ENCODE assay signal across 1 cellular context in the genomic region with DNA sequence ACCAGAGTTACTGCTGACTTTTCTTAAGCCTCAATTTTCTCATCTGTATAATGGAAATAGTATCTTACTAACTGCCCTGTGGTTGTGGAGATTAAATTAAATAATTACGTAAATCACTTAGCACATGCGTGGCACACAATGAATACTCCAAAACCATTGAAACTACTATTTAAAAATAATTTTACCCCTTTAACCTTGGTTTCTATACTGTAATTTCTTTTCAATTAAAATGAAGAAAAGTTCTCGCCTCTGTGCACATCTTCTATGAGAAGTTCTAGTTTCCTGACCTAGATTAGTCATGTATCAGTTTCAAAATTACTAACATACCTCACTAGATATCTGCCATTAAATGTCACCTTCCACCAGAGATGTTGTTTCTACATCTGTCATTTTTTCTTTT.
TF ChIP-seq lines count a peak whose summit lies in the region.

No MANE protein-coding gene starts in this region.

TF ChIP-seq in WTC11, 78 proteins besides CTCF, POLR2A, EP300 and RAD21 (continued from another document):
- TF ChIP-seq, protein P1, sequence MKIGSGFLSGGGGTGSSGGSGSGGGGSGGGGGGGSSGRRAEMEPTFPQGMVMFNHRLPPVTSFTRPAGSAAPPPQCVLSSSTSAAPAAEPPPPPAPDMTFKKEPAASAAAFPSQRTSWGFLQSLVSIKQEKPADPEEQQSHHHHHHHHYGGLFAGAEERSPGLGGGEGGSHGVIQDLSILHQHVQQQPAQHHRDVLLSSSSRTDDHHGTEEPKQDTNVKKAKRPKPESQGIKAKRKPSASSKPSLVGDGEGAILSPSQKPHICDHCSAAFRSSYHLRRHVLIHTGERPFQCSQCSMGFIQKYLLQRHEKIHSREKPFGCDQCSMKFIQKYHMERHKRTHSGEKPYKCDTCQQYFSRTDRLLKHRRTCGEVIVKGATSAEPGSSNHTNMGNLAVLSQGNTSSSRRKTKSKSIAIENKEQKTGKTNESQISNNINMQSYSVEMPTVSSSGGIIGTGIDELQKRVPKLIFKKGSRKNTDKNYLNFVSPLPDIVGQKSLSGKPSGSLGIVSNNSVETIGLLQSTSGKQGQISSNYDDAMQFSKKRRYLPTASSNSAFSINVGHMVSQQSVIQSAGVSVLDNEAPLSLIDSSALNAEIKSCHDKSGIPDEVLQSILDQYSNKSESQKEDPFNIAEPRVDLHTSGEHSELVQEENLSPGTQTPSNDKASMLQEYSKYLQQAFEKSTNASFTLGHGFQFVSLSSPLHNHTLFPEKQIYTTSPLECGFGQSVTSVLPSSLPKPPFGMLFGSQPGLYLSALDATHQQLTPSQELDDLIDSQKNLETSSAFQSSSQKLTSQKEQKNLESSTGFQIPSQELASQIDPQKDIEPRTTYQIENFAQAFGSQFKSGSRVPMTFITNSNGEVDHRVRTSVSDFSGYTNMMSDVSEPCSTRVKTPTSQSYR (CRISPR knock-in tag; IDR thresholded peaks at IDR 0.05): no peak
- TF ChIP-seq RELA (CRISPR knock-in tag; IDR thresholded peaks at IDR 0.05; ENCODE audit: borderline replicate concordance) (no peak), GABPB1 (CRISPR knock-in tag; IDR thresholded peaks at IDR 0.05) (no peak), CREB1 (CRISPR knock-in tag; IDR thresholded peaks at IDR 0.05) (no peak), ETV6 (CRISPR knock-in tag; IDR thresholded peaks at IDR 0.05) (no peak)
- TF ChIP-seq, protein P2, sequence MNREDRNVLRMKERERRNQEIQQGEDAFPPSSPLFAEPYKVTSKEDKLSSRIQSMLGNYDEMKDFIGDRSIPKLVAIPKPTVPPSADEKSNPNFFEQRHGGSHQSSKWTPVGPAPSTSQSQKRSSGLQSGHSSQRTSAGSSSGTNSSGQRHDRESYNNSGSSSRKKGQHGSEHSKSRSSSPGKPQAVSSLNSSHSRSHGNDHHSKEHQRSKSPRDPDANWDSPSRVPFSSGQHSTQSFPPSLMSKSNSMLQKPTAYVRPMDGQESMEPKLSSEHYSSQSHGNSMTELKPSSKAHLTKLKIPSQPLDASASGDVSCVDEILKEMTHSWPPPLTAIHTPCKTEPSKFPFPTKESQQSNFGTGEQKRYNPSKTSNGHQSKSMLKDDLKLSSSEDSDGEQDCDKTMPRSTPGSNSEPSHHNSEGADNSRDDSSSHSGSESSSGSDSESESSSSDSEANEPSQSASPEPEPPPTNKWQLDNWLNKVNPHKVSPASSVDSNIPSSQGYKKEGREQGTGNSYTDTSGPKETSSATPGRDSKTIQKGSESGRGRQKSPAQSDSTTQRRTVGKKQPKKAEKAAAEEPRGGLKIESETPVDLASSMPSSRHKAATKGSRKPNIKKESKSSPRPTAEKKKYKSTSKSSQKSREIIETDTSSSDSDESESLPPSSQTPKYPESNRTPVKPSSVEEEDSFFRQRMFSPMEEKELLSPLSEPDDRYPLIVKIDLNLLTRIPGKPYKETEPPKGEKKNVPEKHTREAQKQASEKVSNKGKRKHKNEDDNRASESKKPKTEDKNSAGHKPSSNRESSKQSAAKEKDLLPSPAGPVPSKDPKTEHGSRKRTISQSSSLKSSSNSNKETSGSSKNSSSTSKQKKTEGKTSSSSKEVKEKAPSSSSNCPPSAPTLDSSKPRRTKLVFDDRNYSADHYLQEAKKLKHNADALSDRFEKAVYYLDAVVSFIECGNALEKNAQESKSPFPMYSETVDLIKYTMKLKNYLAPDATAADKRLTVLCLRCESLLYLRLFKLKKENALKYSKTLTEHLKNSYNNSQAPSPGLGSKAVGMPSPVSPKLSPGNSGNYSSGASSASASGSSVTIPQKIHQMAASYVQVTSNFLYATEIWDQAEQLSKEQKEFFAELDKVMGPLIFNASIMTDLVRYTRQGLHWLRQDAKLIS (CRISPR knock-in tag; IDR thresholded peaks at IDR 0.05; ENCODE audit: borderline replicate concordance): no peak
- TF ChIP-seq, protein P3, sequence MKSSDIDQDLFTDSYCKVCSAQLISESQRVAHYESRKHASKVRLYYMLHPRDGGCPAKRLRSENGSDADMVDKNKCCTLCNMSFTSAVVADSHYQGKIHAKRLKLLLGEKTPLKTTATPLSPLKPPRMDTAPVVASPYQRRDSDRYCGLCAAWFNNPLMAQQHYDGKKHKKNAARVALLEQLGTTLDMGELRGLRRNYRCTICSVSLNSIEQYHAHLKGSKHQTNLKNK (CRISPR knock-in tag; IDR thresholded peaks at IDR 0.05): no peak
- TF ChIP-seq, protein P4, sequence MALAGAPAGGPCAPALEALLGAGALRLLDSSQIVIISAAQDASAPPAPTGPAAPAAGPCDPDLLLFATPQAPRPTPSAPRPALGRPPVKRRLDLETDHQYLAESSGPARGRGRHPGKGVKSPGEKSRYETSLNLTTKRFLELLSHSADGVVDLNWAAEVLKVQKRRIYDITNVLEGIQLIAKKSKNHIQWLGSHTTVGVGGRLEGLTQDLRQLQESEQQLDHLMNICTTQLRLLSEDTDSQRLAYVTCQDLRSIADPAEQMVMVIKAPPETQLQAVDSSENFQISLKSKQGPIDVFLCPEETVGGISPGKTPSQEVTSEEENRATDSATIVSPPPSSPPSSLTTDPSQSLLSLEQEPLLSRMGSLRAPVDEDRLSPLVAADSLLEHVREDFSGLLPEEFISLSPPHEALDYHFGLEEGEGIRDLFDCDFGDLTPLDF (CRISPR knock-in tag; IDR thresholded peaks at IDR 0.05): no peak
